In the genomic region with DNA sequence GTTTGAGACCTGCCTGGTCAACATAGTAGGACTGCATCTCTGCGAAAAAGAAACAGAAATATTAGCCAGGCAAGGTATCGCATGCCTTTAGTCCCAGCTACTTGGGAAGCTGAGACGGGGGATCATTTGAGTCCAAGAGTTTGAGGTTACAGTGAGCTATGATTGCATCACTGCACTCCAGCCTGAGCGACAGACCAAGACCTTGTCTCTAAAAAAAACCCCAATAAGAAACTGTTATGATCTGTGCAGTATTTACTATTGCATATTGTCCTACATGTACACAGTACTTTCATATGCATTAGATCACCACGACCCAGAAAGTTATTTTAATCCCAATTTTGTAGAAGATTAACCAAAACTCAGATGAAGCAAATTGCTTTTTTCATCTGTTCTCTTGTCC, we compare ENCODE assay signal across 20 cellular contexts.
"Had no signal": no experiment of that assay in that cellular context is flagged by ENCODE, and none has a peak within 500 bp of the region (broad histone marks: within the 10 kb centered on the region; RNA-seq: fewer than 3 reads in every experiment).

No MANE protein-coding gene starts in this region.

- H3K9me3 Mint-ChIP-seq: natural killer cell treated with Interleukin-12 subunit alpha and Interleukin-12 subunit beta and Interleukin-15 and Interleukin-18, amount 100 ng/mL, for 72 hours had no signal

- ATAC-seq: activated CD8-positive, alpha-beta T cell treated with anti-CD3 and anti-CD28 coated beads, Interleukin-2, amount 10 ng/mL, durations not matched to agents 7 days and 5 days; body of pancreas; natural killer cell treated with Interleukin-12 subunit alpha and Interleukin-12 subunit beta and Interleukin-15 and Interleukin-18, amount 100 ng/mL, for 72 hours; stimulated activated naive CD8-positive, alpha-beta T cell treated with anti-CD3 and anti-CD28 coated beads, Interleukin-15, Interleukin-2, amounts not matched to agents 100 U/mL and 50 U/mL, for 24 hours had no signal

- H3K27ac ChIP-seq: body of pancreas, coronary artery, esophagus muscularis mucosa, left ventricle myocardium inferior, transverse colon had no signal

- H3K27me3 ChIP-seq: body of pancreas, esophagus muscularis mucosa, transverse colon had no signal

- DNase-seq: activated CD4-positive, alpha-beta T cell treated with anti-CD3 and anti-CD28 coated beads, Interleukin-2, amount 10 ng/mL, durations not matched to agents 24 days and 14 days; activated CD4-positive, CD25-positive, alpha-beta regulatory T cell; activated CD8-positive, alpha-beta memory T cell treated with anti-CD3 and anti-CD28 coated beads, Interleukin-2, amount 50 U/mL, for 4 hours; activated CD8-positive, alpha-beta T cell treated with anti-CD3 and anti-CD28 coated beads, Interleukin-2, amount 10 ng/mL, durations not matched to agents 7 days and 5 days; activated gamma-delta T cell; activated T-cell treated with anti-CD3 and anti-CD28 coated beads, Interleukin-2, amount 50 U/mL, for 48 hours; amniotic stem cell; body of pancreas; central memory CD4-positive, alpha-beta T cell; effector CD4-positive, alpha-beta T cell; hippocampal formation; left ventricle myocardium inferior; stimulated activated CD4-positive, alpha-beta T cell treated with anti-CD3 and anti-CD28 coated beads, Interleukin-4, amount 100 ng/mL, for 1 hour; stimulated activated naive CD8-positive, alpha-beta T cell treated with anti-CD3 and anti-CD28 coated beads, Interleukin-15, Interleukin-2, amounts not matched to agents 100 U/mL and 50 U/mL, for 24 hours; transverse colon had no signal

- H3K27me3 Mint-ChIP-seq: activated CD4-positive, alpha-beta T cell treated with anti-CD3 and anti-CD28 coated beads, Interleukin-2, amount 10 ng/mL, durations not matched to agents 24 days and 14 days; memory B cell; natural killer cell treated with Interleukin-12 subunit alpha and Interleukin-12 subunit beta and Interleukin-15 and Interleukin-18, amount 100 ng/mL, for 72 hours had no signal

- H3K4me1 ChIP-seq: body of pancreas, esophagus muscularis mucosa, transverse colon had no signal

- H3K4me3 Mint-ChIP-seq: activated CD4-positive, alpha-beta T cell treated with anti-CD3 and anti-CD28 coated beads, Interleukin-2, amount 10 ng/mL, durations not matched to agents 24 days and 14 days; activated CD8-positive, alpha-beta T cell treated with anti-CD3 and anti-CD28 coated beads, Interleukin-2, amount 10 ng/mL, durations not matched to agents 7 days and 5 days; memory B cell; natural killer cell treated with Interleukin-12 subunit alpha and Interleukin-12 subunit beta and Interleukin-15 and Interleukin-18, amount 100 ng/mL, for 72 hours had no signal

- H3K9me3 ChIP-seq: body of pancreas, transverse colon had no signal

- H3K4me3 ChIP-seq: body of pancreas, coronary artery, esophagus muscularis mucosa, left ventricle myocardium inferior, transverse colon had no signal

- H3K27ac Mint-ChIP-seq: activated CD4-positive, alpha-beta T cell treated with anti-CD3 and anti-CD28 coated beads, Interleukin-2, amount 10 ng/mL, durations not matched to agents 24 days and 14 days; activated CD8-positive, alpha-beta T cell treated with anti-CD3 and anti-CD28 coated beads, Interleukin-2, amount 10 ng/mL, durations not matched to agents 7 days and 5 days; activated naive CD4-positive, alpha-beta T cell treated with anti-CD3 and anti-CD28 coated beads, Interleukin-2, amount 50 U/mL, for 72 hours; memory B cell; natural killer cell treated with Interleukin-12 subunit alpha and Interleukin-12 subunit beta and Interleukin-15 and Interleukin-18, amount 100 ng/mL, for 72 hours had no signal
